In genomic region chr1:32650752-32651460, GRCh38 we compare ENCODE assay signal across 8 cellular contexts. TPM values are rescaled to one million over a fixed set of nuclear protein-coding genes. Genes with fewer than 3 reads are reported as not detected.
DNase-seq lines count a peak whose midpoint lies in the region; ATAC-seq, FAIRE-seq and TF ChIP-seq lines count a peak whose summit lies in the region.

RBBP4 (plus strand) TSS chr1:32651208; CDS start chr1:32651307, 99 bp downstream.

- WGBS in adipose tissue, 3 donors = 0 to 1% (median 1%) methylated on average over 64 to 67 of the region's 67 CpGs
- WGBS in heart left ventricle, 4 donors = 0 to 1% (median 0%) methylated on average over 37 to 67 of the region's 67 CpGs
- WGBS in upper lobe of left lung, 2 donors = 0 to 1% methylated on average over 14 to 21 of the region's 67 CpGs

- no peaks in the 10 kb centered on the region for H3K27me3 Mint-ChIP-seq in T-cell

- intact Hi-C loops in heart left ventricle (cut with DNase I) (loop anchor here in 1 of 10 donors (2.0 kb wide), 1 partner anchor 34 kb away; no protein-coding TSS in a partner anchor), posterior cingulate gyrus (cut with DNase I) (no loop called here)

- POLR2A ChIA-PET in T-cell (lab: Charles Lee) = interaction anchor here (0.6 to 1.3 kb wide), 3 partner anchors 21 to 589 kb away, joined by 3 to 5 read pairs (median 3); no protein-coding TSS in a partner anchor

- peaks cover 57 to 68% (median 57%) of the 10 kb centered on the region in 3 donors for H3K4me1 Mint-ChIP-seq in T-cell

- TF ChIP-seq POLR2A in GM12891 (IDR thresholded peaks at IDR 0.05; ENCODE audit: low read depth, low read length) (peak; percentile 74), heart left ventricle (IDR thresholded peaks at IDR 0.05) (peak; percentile 48 to 76), upper lobe of left lung (IDR thresholded peaks at IDR 0.05) (peak in 3 of 4 donors; percentile 78 to 91 (median 80))

- H3K4me1 ChIP-seq in heart left ventricle (peaks cover 2 to 57% (median 27%) of the 10 kb centered on the region in 12 donors), upper lobe of left lung (peaks cover 32 to 61% (median 50%) of the 10 kb centered on the region in 4 donors)

- CTCF ChIA-PET in T-cell (lab: Charles Lee) = interaction anchor here (0.5 to 1.2 kb wide), 4 partner anchors 28 to 476 kb away, joined by 5 to 9 read pairs (median 8); no protein-coding TSS in a partner anchor

- H3K36me3 Mint-ChIP-seq in T-cell = peaks cover 26% of the 10 kb centered on the region

- no peaks in the 10 kb centered on the region for H3K27me3 ChIP-seq in heart left ventricle
- H3K27me3 ChIP-seq in upper lobe of left lung = no peaks in the 10 kb centered on the region

- H3K4me3 Mint-ChIP-seq in T-cell = peak within 1 kb of the TSS; percentile 90 to 92 (median 91)

- peak; percentile 84 for ATAC-seq in HG02840 (IDR thresholded peaks at IDR 0.05; ENCODE audit: low FRiP score, unreplicated experiment)
- ATAC-seq in T-cell (replicated peaks in 1 of 4) = peak; percentile 85 to 91 (median 87)
- ATAC-seq in heart left ventricle = peak; percentile 96 to 97 (median 96)
- peak; percentile 98 to 99 for ATAC-seq in upper lobe of left lung (ENCODE audit: low FRiP score in 2 of 2)

- H3K27ac ChIP-seq in adipose tissue (ENCODE audit: low read depth, low read length) = peak within 1 kb of the TSS; percentile 94
- H3K27ac ChIP-seq in heart left ventricle = peak within 1 kb of the TSS; percentile 95 to 100 (median 97)
- H3K27ac ChIP-seq in upper lobe of left lung = peak within 1 kb of the TSS; percentile 97 to 99 (median 98)

- H3K36me3 ChIP-seq in heart left ventricle (peaks cover 0 to 45% (median 30%) of the 10 kb centered on the region in 9 donors), upper lobe of left lung (peaks cover 0 to 39% (median 10%) of the 10 kb centered on the region in 4 donors)

- TF ChIP-seq CTCF in heart left ventricle (IDR thresholded peaks at IDR 0.05) (peak in 1 of 12 donors; percentile 6), upper lobe of left lung (IDR thresholded peaks at IDR 0.05) (peak in 5 of 6 experiments; percentile 13 to 44 (median 27))

- H3K9me3 Mint-ChIP-seq in T-cell = no peaks in the 10 kb centered on the region

- peak within 1 kb of the TSS; percentile 99 for H3K27ac Mint-ChIP-seq in T-cell

- H3K9me3 ChIP-seq in heart left ventricle (no peaks in the 10 kb centered on the region), upper lobe of left lung (no peaks in the 10 kb centered on the region)

- peak; percentile 96 for FAIRE-seq in GM12891 (lab: Jason Lieb, UNC)

- H3K4me3 ChIP-seq in heart left ventricle (peak within 1 kb of the TSS; percentile 54 to 95 (median 72)), upper lobe of left lung (peak within 1 kb of the TSS; percentile 64 to 95 (median 70))

- TF ChIP-seq EP300 in upper lobe of left lung (IDR thresholded peaks at IDR 0.05) = no peak

- peak; percentile 90 for DNase-seq in GM12891 (ENCODE audit: insufficient read length, low spot score)
- peak; percentile 83 for DNase-seq in NCI-H1436 treated with DMSO at 0.1 percent for 48 hours (lab: John Stamatoyannopoulos, UW)
- peak; percentile 93 to 99 (median 97) for DNase-seq in T-cell
- DNase-seq in heart left ventricle = peak; percentile 98 to 99 (median 99)
- peak; percentile 95 to 100 (median 97) for DNase-seq in posterior cingulate gyrus
- peak; percentile 98 to 100 for DNase-seq in upper lobe of left lung

TF ChIP-seq in GM12891, 5 proteins besides CTCF, POLR2A, EP300 and RAD21:
- TF ChIP-seq POLR2AphosphoS5 (IDR thresholded peaks at IDR 0.05; ENCODE audit: low read depth, low read length) (peak; percentile 79), POU2F2 (IDR thresholded peaks at IDR 0.05; ENCODE audit: low read depth, low read length) (no peak; the same call in 1 of the 2 replicates)
TF ChIP-seq in GM12891: peak in this region for 1.

RNA-seq across cellular contexts. Expression of gene RBBP4, which starts in this region (rescaled TPM):
- 202 TPM for polyA plus RNA-seq in GM12891 (2012; ENCODE audit: low read depth, missing spikeins)
- total RNA-seq in T-cell (100 to 1,000 TPM; 150 to 162 (median 158) TPM), heart left ventricle (100 to 1,000 TPM in 5 of 9 donors, 10 to 100 TPM in 4; 73.1 to 141 (median 101) TPM), upper lobe of left lung (100 to 1,000 TPM in 5 of 6 donors, 10 to 100 TPM in 1; 72.8 to 161 (median 131) TPM)
- polyA plus RNA-seq in adipose tissue (10 to 100 TPM; 41.3 to 45.5 (median 45.3) TPM), heart left ventricle (10 to 100 TPM; 23.4 to 82.3 TPM)

Comparison
In these comparisons a context has a peak if more than half of its experiments do, and no peak if none do; other contexts are left out.
1. Peak in every context shown above with its lines: DNase-seq, ATAC-seq, H3K4me3 ChIP-seq and H3K27ac ChIP-seq.